In genomic region chr15:93997071-93997658, GRCh38 we compare ENCODE assay signal across 2 cellular contexts.
TF ChIP-seq lines count a peak whose summit lies in the region.

No MANE protein-coding gene starts in this region.

TF ChIP-seq in WTC11, 78 proteins besides CTCF, POLR2A, EP300 and RAD21 (continued from another document):
- TF ChIP-seq NR3C1 (CRISPR knock-in tag; conservative IDR thresholded peaks at IDR 0.05; ENCODE audit: low read depth) (no peak), ZNF671 (CRISPR knock-in tag; IDR thresholded peaks at IDR 0.05) (no peak), E2F5 (CRISPR knock-in tag; IDR thresholded peaks at IDR 0.05) (no peak), ATF1 (CRISPR knock-in tag; IDR thresholded peaks at IDR 0.05) (no peak), EMX1 (CRISPR knock-in tag; IDR thresholded peaks at IDR 0.05) (no peak), PREB (CRISPR knock-in tag; IDR thresholded peaks at IDR 0.05; ENCODE audit: borderline replicate concordance) (no peak), GRHL2 (CRISPR knock-in tag; IDR thresholded peaks at IDR 0.05; ENCODE audit: insufficient replicate concordance, severe bottlenecking) (no peak), ZBTB43 (CRISPR knock-in tag; IDR thresholded peaks at IDR 0.05) (no peak), RELA (CRISPR knock-in tag; IDR thresholded peaks at IDR 0.05; ENCODE audit: borderline replicate concordance) (no peak), ZNF281 (CRISPR knock-in tag; IDR thresholded peaks at IDR 0.05) (no peak), MXD4 (CRISPR knock-in tag; IDR thresholded peaks at IDR 0.05; ENCODE audit: borderline replicate concordance) (no peak), NFE2L1 (CRISPR knock-in tag; IDR thresholded peaks at IDR 0.05) (no peak), SMAD3 (CRISPR knock-in tag; IDR thresholded peaks at IDR 0.05; ENCODE audit: borderline replicate concordance) (no peak), ZNF232 (CRISPR knock-in tag; IDR thresholded peaks at IDR 0.05) (no peak), ZNF396 (CRISPR knock-in tag; IDR thresholded peaks at IDR 0.05; ENCODE audit: borderline replicate concordance) (no peak), PRRX2 (CRISPR knock-in tag; IDR thresholded peaks at IDR 0.05) (no peak)
TF ChIP-seq in WTC11: peak in this region for 0.

TF ChIP-seq in HepG2, 621 proteins besides CTCF, POLR2A, EP300 and RAD21 (continued from another document):
- no peak for TF ChIP-seq ZBTB2 (CRISPR knock-in tag; IDR thresholded peaks at IDR 0.05; ENCODE audit: low read depth)
- TF ChIP-seq NFYC (CRISPR knock-in tag; IDR thresholded peaks at IDR 0.05) = no peak
- no peak for TF ChIP-seq FOXP1 (IDR thresholded peaks at IDR 0.05)
- TF ChIP-seq FOXP1 (CRISPR knock-in tag; IDR thresholded peaks at IDR 0.05) = 0 out of 2 replicates have a peak, but pooled peaks have one; percentile 21
- TF ChIP-seq KDM1A (CRISPR knock-in tag; IDR thresholded peaks at IDR 0.05) = no peak
- no peak for TF ChIP-seq ZNF639 (CRISPR knock-in tag; conservative IDR thresholded peaks at IDR 0.05)
- peak; percentile 43; the same call in 1 of the 2 replicates for TF ChIP-seq STAG1 (CRISPR knock-in tag; IDR thresholded peaks at IDR 0.05)
- TF ChIP-seq FOXP4 (CRISPR knock-in tag; IDR thresholded peaks at IDR 0.05) = no peak
- TF ChIP-seq HNRNPH1 (optimal IDR thresholded peaks at IDR 0.05; ENCODE audit: low read depth, low read length) = no peak
- no peak for TF ChIP-seq ZNF580 (CRISPR knock-in tag; IDR thresholded peaks at IDR 0.05; ENCODE audit: borderline replicate concordance, low read depth)
- no peak for TF ChIP-seq ZNF431 (CRISPR knock-in tag; IDR thresholded peaks at IDR 0.05; ENCODE audit: borderline replicate concordance, low read depth)
- TF ChIP-seq GATAD1 (CRISPR knock-in tag; IDR thresholded peaks at IDR 0.05) = no peak
- no peak for TF ChIP-seq YEATS4 (CRISPR knock-in tag; IDR thresholded peaks at IDR 0.05; ENCODE audit: borderline replicate concordance)
- TF ChIP-seq BHLHE40 (IDR thresholded peaks at IDR 0.05; ENCODE audit: low read length) = peak; percentile 58
- no peak for TF ChIP-seq ZBTB26 (CRISPR knock-in tag; IDR thresholded peaks at IDR 0.05; ENCODE audit: borderline replicate concordance)
- no peak for TF ChIP-seq ZNF710 (CRISPR knock-in tag; IDR thresholded peaks at IDR 0.05; ENCODE audit: borderline replicate concordance)
- no peak for TF ChIP-seq ZKSCAN8 (CRISPR knock-in tag; IDR thresholded peaks at IDR 0.05; ENCODE audit: borderline replicate concordance)
- no peak for TF ChIP-seq ZHX1 (CRISPR knock-in tag; IDR thresholded peaks at IDR 0.05; ENCODE audit: low read depth)
- TF ChIP-seq FOXA3 (CRISPR knock-in tag; IDR thresholded peaks at IDR 0.05) = peak; percentile 40; the same call in 1 of the 2 replicates
